In the genomic region with DNA sequence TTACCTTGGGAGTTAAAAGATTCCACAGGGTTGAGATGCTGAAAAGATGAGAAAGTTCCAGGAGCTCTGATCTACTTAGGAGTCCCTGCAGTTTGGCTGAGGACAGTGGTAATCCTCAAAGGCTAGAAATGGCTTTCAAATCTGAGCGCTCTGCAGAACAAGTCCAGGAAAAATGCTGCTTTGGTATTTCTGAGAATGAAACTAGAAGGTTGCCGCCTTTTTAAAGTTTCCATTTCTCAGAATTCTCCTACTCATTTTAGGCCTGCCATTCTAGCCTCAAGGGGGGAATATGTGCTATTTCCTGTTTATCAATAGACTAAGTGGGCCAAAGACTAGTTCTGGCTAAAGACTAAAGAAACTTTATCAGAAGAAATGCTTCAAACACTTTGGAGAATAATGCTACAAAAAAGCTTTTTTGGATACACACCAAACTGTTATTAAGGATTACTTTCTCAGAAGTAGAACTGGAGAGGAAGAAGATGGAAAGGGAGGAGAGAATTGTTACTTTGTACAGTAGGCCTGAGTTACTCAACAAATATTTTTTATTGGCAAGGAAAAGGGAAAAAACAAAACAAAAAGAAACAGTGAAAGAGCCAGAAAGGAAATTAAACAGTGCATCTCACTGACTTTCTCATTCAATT, we compare ENCODE assay signal across 10 cellular contexts. TPM values are rescaled to one million over a fixed set of nuclear protein-coding genes. Genes with fewer than 3 reads are reported as not detected.
DNase-seq lines count a peak whose midpoint lies in the region; ATAC-seq, FAIRE-seq and TF ChIP-seq lines count a peak whose summit lies in the region.
"Had no signal": no experiment of that assay in that cellular context is flagged by ENCODE, and none has a peak within 500 bp of the region (broad histone marks: within the 10 kb centered on the region; RNA-seq: fewer than 3 reads in every experiment).

A gene (minus strand): TSS at position 110 of the 641 bp plus-strand sequence. CDS start 15,314 bp downstream, outside the sequence.

- no peaks in the 10 kb centered on the region for H3K27me3 ChIP-seq in esophagus (ENCODE audit: control insufficient read depth in 1 of 2, insufficient read depth in 2 of 2, low read length in 2 of 2)
- no peaks in the 10 kb centered on the region for H3K27me3 ChIP-seq in Karpas-422 (ENCODE audit: low read length)

- peak; percentile 37 to 61 (median 58) for ATAC-seq in T-cell (replicated peaks in 1 of 4)
- ATAC-seq in stimulated activated memory B cell treated with anti-CD40 and anti-IgM and Interleukin-4, amounts not matched to agents 10 μg/mL and 1 μg/mL and 100 μg/mL, for 72 hours = peak; percentile 66
- ATAC-seq in HG03342 (IDR thresholded peaks at IDR 0.05; ENCODE audit: unreplicated experiment) = no peak

- DNase-seq in T-cell = peak in 1 of 34 experiments; percentile 23
- no peak for DNase-seq in D721Med (ENCODE audit: insufficient read length, low spot score)
- no peak for DNase-seq in Karpas-422
- DNase-seq in substantia nigra (lab: John Stamatoyannopoulos, UW) = no peak
- DNase-seq: NCI-H226 had no signal

- peak; percentile 58 for TF ChIP-seq POLR2A in GM18951 (IDR thresholded peaks at IDR 0.05; ENCODE audit: extremely low read depth, insufficient read depth, insufficient read length)

- peaks cover 16% of the 10 kb centered on the region for H3K36me3 Mint-ChIP-seq in T-cell
- peaks cover 5% of the 10 kb centered on the region for H3K36me3 Mint-ChIP-seq in stimulated activated memory B cell treated with anti-CD40 and anti-IgM and Interleukin-4, amounts not matched to agents 10 μg/mL and 1 μg/mL and 100 μg/mL, for 72 hours

- peak within 1 kb of the TSS; percentile 89 to 99 for H3K27ac Mint-ChIP-seq in T-cell
- H3K27ac Mint-ChIP-seq in stimulated activated memory B cell treated with anti-CD40 and anti-IgM and Interleukin-4, amounts not matched to agents 10 μg/mL and 1 μg/mL and 100 μg/mL, for 72 hours = peak within 1 kb of the TSS; percentile 95

- no peak for TF ChIP-seq CTCF in D721Med (IDR thresholded peaks at IDR 0.05; ENCODE audit: insufficient read depth, missing control alignments)

- H3K27ac ChIP-seq in esophagus (ENCODE audit: low read depth in 2 of 2, low read length in 1 of 2) = peak within 1 kb of the TSS; percentile 17 to 25
- no peak within 1 kb of the TSS for H3K27ac ChIP-seq in Karpas-422 (ENCODE audit: low read length)
- no peak within 1 kb of the TSS for H3K27ac ChIP-seq in substantia nigra (ENCODE audit: low read depth, low read length, poor library complexity, severe bottlenecking)

- no peaks in the 10 kb centered on the region for H3K9me3 Mint-ChIP-seq in T-cell
- no peaks in the 10 kb centered on the region for H3K9me3 Mint-ChIP-seq in stimulated activated memory B cell treated with anti-CD40 and anti-IgM and Interleukin-4, amounts not matched to agents 10 μg/mL and 1 μg/mL and 100 μg/mL, for 72 hours
- H3K9me3 Mint-ChIP-seq: neural crest cell had no signal

- H3K4me1 Mint-ChIP-seq in T-cell = peaks cover 53 to 66% (median 57%) of the 10 kb centered on the region in 3 donors
- H3K4me1 Mint-ChIP-seq in stimulated activated memory B cell treated with anti-CD40 and anti-IgM and Interleukin-4, amounts not matched to agents 10 μg/mL and 1 μg/mL and 100 μg/mL, for 72 hours = peaks cover 52% of the 10 kb centered on the region
- H3K4me1 Mint-ChIP-seq: neural crest cell had no signal

- no peak within 1 kb of the TSS for H3K4me2 ChIP-seq in Karpas-422 (ENCODE audit: low read depth, low read length, poor library complexity, severe bottlenecking)

- H3K9me2 ChIP-seq in Karpas-422 (replicated peaks; ENCODE audit: insufficient read depth, low read length) = no peaks in the 10 kb centered on the region

- no peak within 1 kb of the TSS for H3K9ac ChIP-seq in Karpas-422 (ENCODE audit: low read length)

- peak within 1 kb of the TSS in 1 of 2 donors; percentile 13 for H3K4me3 ChIP-seq in esophagus (ENCODE audit: low read depth in 1 of 2, low read length in 2 of 2)
- H3K4me3 ChIP-seq in Karpas-422 (ENCODE audit: low read length) = no peak within 1 kb of the TSS

- in situ Hi-C loops in GM18951 (cut with MboI; ENCODE audit: low sequenced_read_pairs, unreplicated experiment) = loop anchor here (5.0 to 10.0 kb wide), 2 partner anchors 225 to 363 kb away; no protein-coding TSS in a partner anchor

- no peaks in the 10 kb centered on the region for H3K79me2 ChIP-seq in Karpas-422 (ENCODE audit: low read length)

- 26 to 28% methylated on average over 2 of the region's 2 CpGs for WGBS in esophagus, 2 donors

- H3K36me3 ChIP-seq in esophagus (ENCODE audit: control insufficient read depth in 2 of 2, insufficient read depth in 2 of 2, low read length in 1 of 2) (no peaks in the 10 kb centered on the region), Karpas-422 (ENCODE audit: insufficient read depth, low read length) (no peaks in the 10 kb centered on the region)

- H3K4me3 Mint-ChIP-seq in T-cell = peak within 1 kb of the TSS; percentile 75 to 89 (median 75)
- H3K4me3 Mint-ChIP-seq in stimulated activated memory B cell treated with anti-CD40 and anti-IgM and Interleukin-4, amounts not matched to agents 10 μg/mL and 1 μg/mL and 100 μg/mL, for 72 hours = peak within 1 kb of the TSS; percentile 82
- H3K4me3 Mint-ChIP-seq: neural crest cell had no signal

- CTCF ChIA-PET in T-cell (lab: Charles Lee) = interaction anchor here (0.8 to 8.7 kb wide), 12 partner anchors 7 to 367 kb away, joined by 3 to 136 read pairs (median 5); a partner anchor contains a TSS

- POLR2A ChIA-PET in T-cell (lab: Charles Lee) = interaction anchor here in 1 of 2 donors (0.6 to 1.7 kb wide), 3 partner anchors 45 to 225 kb away, joined by 4 to 15 read pairs (median 4); a partner anchor contains a TSS

- no peaks in the 10 kb centered on the region for H4K20me1 ChIP-seq in Karpas-422 (ENCODE audit: insufficient read depth, low read depth, low read length)

- H2AFZ ChIP-seq in Karpas-422 (ENCODE audit: low read length) = no peak within 1 kb of the TSS

- no peaks in the 10 kb centered on the region for H3K27me3 Mint-ChIP-seq in T-cell
- no peaks in the 10 kb centered on the region for H3K27me3 Mint-ChIP-seq in stimulated activated memory B cell treated with anti-CD40 and anti-IgM and Interleukin-4, amounts not matched to agents 10 μg/mL and 1 μg/mL and 100 μg/mL, for 72 hours

- no peaks in the 10 kb centered on the region for H3K9me3 ChIP-seq in esophagus (ENCODE audit: control insufficient read depth in 2 of 2, insufficient read depth in 1 of 2, low read depth in 1 of 2, low read length in 1 of 2)
- H3K9me3 ChIP-seq in Karpas-422 (ENCODE audit: low read length) = no peaks in the 10 kb centered on the region

- H3K4me1 ChIP-seq in esophagus (ENCODE audit: control insufficient read depth in 2 of 2, insufficient read depth in 2 of 2, low read length in 1 of 2) (no peaks in the 10 kb centered on the region), Karpas-422 (ENCODE audit: low read length) (peaks cover 9% of the 10 kb centered on the region)

- no peak for FAIRE-seq in D721Med (lab: Jason Lieb, UNC)

RNA-seq across cellular contexts. Expression of the gene that starts here (rescaled TPM):
- total RNA-seq in T-cell = 100 to 1,000 TPM in 1 of 5 donors, 10 to 100 TPM in 4; 79.7 to 113 (median 90.7) TPM
- polyA plus RNA-seq in esophagus = under 1 TPM; 0.25 to 0.55 TPM
- not detected in 2 replicates for total RNA-seq in Karpas-422 (2014; rRNA removed; shearing (Covaris generic); ENCODE audit: low replicate concordance)
- total RNA-seq: neural crest cell had no signal

Comparison
In these comparisons a context has a peak if more than half of its experiments do, and no peak if none do; other contexts are left out.
1. RNA of the gene that starts here (total RNA-seq): 79.7 to 113 TPM in T-cell; not detected in Karpas-422; every median in the first group is over 10 times any median in the second.
2. H3K27ac ChIP-seq: peak in esophagus (2 of 2); none in Karpas-422 (single experiment) and substantia nigra (single experiment).